ENCODE assay signal across 15 cellular contexts in the genomic region with DNA sequence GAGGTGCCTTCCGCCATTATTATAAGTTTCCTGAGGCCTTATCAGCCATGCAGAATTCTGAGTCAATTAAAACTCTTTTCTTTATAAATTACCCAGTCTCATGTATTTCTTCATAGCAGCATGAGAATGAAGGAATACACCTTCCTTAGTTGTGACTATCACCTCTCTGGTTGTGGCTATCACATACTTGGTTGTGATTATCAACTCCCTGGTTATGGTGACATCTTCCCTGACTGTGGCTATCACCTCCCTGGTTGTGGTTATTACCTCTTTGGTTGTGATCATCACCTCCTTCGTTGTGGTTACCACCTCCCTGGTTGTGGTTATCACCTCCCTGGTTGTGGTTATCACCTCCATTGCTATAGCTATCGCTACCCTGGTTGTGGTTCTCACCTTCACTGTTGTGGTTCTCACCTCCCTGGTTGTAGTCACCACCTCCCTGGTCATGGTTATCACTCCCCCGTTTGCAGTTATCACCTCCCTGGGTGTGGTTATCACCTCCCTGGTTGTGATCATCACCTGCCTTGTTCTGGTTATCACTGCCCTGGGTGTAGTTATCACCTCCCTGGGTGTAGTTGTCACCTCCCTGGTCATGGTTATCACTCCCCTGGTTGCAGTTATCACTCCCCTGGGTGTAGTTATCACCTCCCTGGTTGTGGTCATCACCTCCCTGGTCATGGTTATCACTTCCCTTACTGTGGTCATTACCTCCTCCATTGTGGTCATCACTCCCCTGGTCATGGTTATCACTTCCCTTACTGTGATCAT.
DNase-seq lines count a peak whose midpoint lies in the region; ATAC-seq, FAIRE-seq and TF ChIP-seq lines count a peak whose summit lies in the region.
"Had no signal": no experiment of that assay in that cellular context is flagged by ENCODE, and none has a peak within 500 bp of the region (broad histone marks: within the 10 kb centered on the region; RNA-seq: fewer than 3 reads in every experiment).

No MANE protein-coding gene starts in this region.

- H3K9me3 Mint-ChIP-seq in activated naive CD4-positive, alpha-beta T cell treated with anti-CD3 and anti-CD28 coated beads, Interleukin-2, amount 10 ng/mL, durations not matched to agents 7 days and 5 days, result peaks cover 31% of the 10 kb centered on the region
- H3K9me3 Mint-ChIP-seq in T-helper 2 cell treated with Interferon-gamma antibody and Interleukin-4, amounts not matched to agents 5 μg/mL and 100 μg/mL, for 36 hours, result peaks cover 16% of the 10 kb centered on the region

- H3K36me3 Mint-ChIP-seq in activated naive CD4-positive, alpha-beta T cell treated with anti-CD3 and anti-CD28 coated beads, Interleukin-2, amount 10 ng/mL, durations not matched to agents 7 days and 5 days, result no peaks in the 10 kb centered on the region
- peaks cover 2% of the 10 kb centered on the region for H3K36me3 Mint-ChIP-seq in T-helper 2 cell treated with Interferon-gamma antibody and Interleukin-4, amounts not matched to agents 5 μg/mL and 100 μg/mL, for 36 hours (ENCODE audit: low read depth)
- H3K36me3 Mint-ChIP-seq: CD4-positive, CD25-positive, alpha-beta regulatory T cell had no signal

- H3K27me3 ChIP-seq in bronchial epithelial cell (ENCODE audit: control insufficient read depth, insufficient read depth, low read length), result no peaks in the 10 kb centered on the region

- CTCF ChIA-PET in activated naive CD4-positive, alpha-beta T cell treated with anti-CD3 and anti-CD28 coated beads, Interleukin-2, amount 10 ng/mL, durations not matched to agents 7 days and 5 days (lab: Charles Lee), result no interaction called here

- TF ChIP-seq CTCF in bronchial epithelial cell (IDR thresholded peaks at IDR 0.05; ENCODE audit: insufficient read depth, low read length, severe bottlenecking), result no peak

- ATAC-seq in GM21786 (IDR thresholded peaks at IDR 0.05; ENCODE audit: unreplicated experiment), result no peak
- ATAC-seq: PC-3 had no signal

- no peak overlapping the region for H3K4me3 Mint-ChIP-seq in activated naive CD4-positive, alpha-beta T cell treated with anti-CD3 and anti-CD28 coated beads, Interleukin-2, amount 10 ng/mL, durations not matched to agents 7 days and 5 days
- no peak overlapping the region for H3K4me3 Mint-ChIP-seq in T-helper 2 cell treated with Interferon-gamma antibody and Interleukin-4, amounts not matched to agents 5 μg/mL and 100 μg/mL, for 36 hours
- H3K4me3 Mint-ChIP-seq: CD4-positive, CD25-positive, alpha-beta regulatory T cell had no signal

- H3K36me3 ChIP-seq in bronchial epithelial cell (ENCODE audit: control insufficient read depth, insufficient read depth, low read length), result no peaks in the 10 kb centered on the region

- H3K4me3 ChIP-seq in bronchial epithelial cell (ENCODE audit: low read depth, low read length), result no peak overlapping the region

- peak overlapping the region; percentile 62 for H3K27ac Mint-ChIP-seq in activated naive CD4-positive, alpha-beta T cell treated with anti-CD3 and anti-CD28 coated beads, Interleukin-2, amount 10 ng/mL, durations not matched to agents 7 days and 5 days
- peak overlapping the region; percentile 84 for H3K27ac Mint-ChIP-seq in T-helper 2 cell treated with Interferon-gamma antibody and Interleukin-4, amounts not matched to agents 5 μg/mL and 100 μg/mL, for 36 hours

- peak; percentile 97 for FAIRE-seq in bronchial epithelial cell (lab: Jason Lieb, UNC)
- FAIRE-seq: H1 had no signal

- no peaks in the 10 kb centered on the region for H3K4me1 Mint-ChIP-seq in activated naive CD4-positive, alpha-beta T cell treated with anti-CD3 and anti-CD28 coated beads, Interleukin-2, amount 10 ng/mL, durations not matched to agents 7 days and 5 days
- H3K4me1 Mint-ChIP-seq in T-helper 2 cell treated with Interferon-gamma antibody and Interleukin-4, amounts not matched to agents 5 μg/mL and 100 μg/mL, for 36 hours (ENCODE audit: low read depth), result no peaks in the 10 kb centered on the region
- H3K4me1 Mint-ChIP-seq: CD4-positive, CD25-positive, alpha-beta regulatory T cell had no signal

- no peaks in the 10 kb centered on the region for H3K27me3 Mint-ChIP-seq in activated naive CD4-positive, alpha-beta T cell treated with anti-CD3 and anti-CD28 coated beads, Interleukin-2, amount 10 ng/mL, durations not matched to agents 7 days and 5 days
- H3K27me3 Mint-ChIP-seq in T-helper 2 cell treated with Interferon-gamma antibody and Interleukin-4, amounts not matched to agents 5 μg/mL and 100 μg/mL, for 36 hours (ENCODE audit: low read depth), result peaks cover 7% of the 10 kb centered on the region
- H3K27me3 Mint-ChIP-seq: CD4-positive, CD25-positive, alpha-beta regulatory T cell had no signal

- no peak for DNase-seq in activated naive CD4-positive, alpha-beta T cell treated with anti-CD3 and anti-CD28 coated beads, Interleukin-2, amount 10 ng/mL, durations not matched to agents 7 days and 5 days
- no peak for DNase-seq in activated naive CD4-positive, alpha-beta T cell (lab: John Stamatoyannopoulos, UW)
- no peak for DNase-seq in T-helper 2 cell treated with Interferon-gamma antibody and Interleukin-4, amounts not matched to agents 5 μg/mL and 100 μg/mL, for 36 hours (ENCODE audit: low spot score)
- DNase-seq in bronchial epithelial cell (ENCODE audit: low read depth) (no peak), DMS 273 (lab: John Stamatoyannopoulos, UW; ENCODE audit: unreplicated experiment) (no peak), glomerular visceral epithelial cell (ENCODE audit: extremely low spot score) (no peak)
- DNase-seq in stimulated activated CD8-positive, alpha-beta memory T cell treated with anti-CD3 and anti-CD28 coated beads, Interleukin-4, amount 100 ng/mL, for 48 hours, result peak; percentile 26
- DNase-seq: AML-193; CD4-positive, CD25-positive, alpha-beta regulatory T cell; GDM1; NCI-H226; NCI-H526; PC-3 had no signal
